ENCODE assay signal across 16 cellular contexts in genomic region chr17:79985951-79986391, GRCh38. TPM values are rescaled to one million over a fixed set of nuclear protein-coding genes. Genes with fewer than 3 reads are reported as not detected.
DNase-seq lines count a peak whose midpoint lies in the region; ATAC-seq, FAIRE-seq and TF ChIP-seq lines count a peak whose summit lies in the region.
"Had no signal": no experiment of that assay in that cellular context is flagged by ENCODE, and none has a peak within 500 bp of the region (broad histone marks: within the 10 kb centered on the region; RNA-seq: fewer than 3 reads in every experiment).

No MANE protein-coding gene starts in this region.

- no TSS peak for BruUV-seq in HepG2 (replicated peaks; lab: Mats Ljungman, UMichigan)

- H3F3A ChIP-seq in SK-N-SH (replicated peaks; ENCODE audit: insufficient read depth) = peaks cover 5% of the 10 kb centered on the region

- no peak overlapping the region for H3K4me3 Mint-ChIP-seq in activated T-cell treated with anti-CD3 and anti-CD28 coated beads, Interleukin-2, amount 50 U/mL, for 24 hours
- no peak overlapping the region for H3K4me3 Mint-ChIP-seq in activated T-cell treated with anti-CD3 and anti-CD28 coated beads, Interleukin-2, amount 50 U/mL, for 72 hours

- H3K4me3 ChIP-seq in SK-N-SH (ENCODE audit: low read depth in 2 of 2, low read length in 1 of 2) (no peak overlapping the region; a peak in 1 of 4 replicates), HepG2 (replicated peaks in 1 of 3; ENCODE audit: insufficient read depth in 1 of 3, low read depth in 2 of 3, low read length in 3 of 3) (peak overlapping the region; percentile 16 to 64 (median 33); a peak in 5 of 6 replicates), sigmoid colon (no peak overlapping the region)
- H3K4me3 ChIP-seq: K562 had no signal

- intact Hi-C loops in HepG2 (cut with micrococcal nuclease; ENCODE audit: unreplicated experiment) (loop anchor here (2.0 to 5.0 kb wide), 2 partner anchors 15 to 244 kb away; no protein-coding TSS in a partner anchor), sigmoid colon (cut with DNase I) (no loop called here)

- H3K9me3 Mint-ChIP-seq in activated T-cell treated with anti-CD3 and anti-CD28 coated beads, Interleukin-2, amount 50 U/mL, for 24 hours = no peaks in the 10 kb centered on the region
- no peaks in the 10 kb centered on the region for H3K9me3 Mint-ChIP-seq in activated T-cell treated with anti-CD3 and anti-CD28 coated beads, Interleukin-2, amount 50 U/mL, for 72 hours

- no peaks in the 10 kb centered on the region for H3K36me3 Mint-ChIP-seq in activated T-cell treated with anti-CD3 and anti-CD28 coated beads, Interleukin-2, amount 50 U/mL, for 24 hours (ENCODE audit: low read depth)
- no peaks in the 10 kb centered on the region for H3K36me3 Mint-ChIP-seq in activated T-cell treated with anti-CD3 and anti-CD28 coated beads, Interleukin-2, amount 50 U/mL, for 72 hours (ENCODE audit: insufficient read depth in 2 of 2)

- CTCF ChIA-PET in SK-N-SH (lab: Yijun Ruan, JAX) (interaction anchor here (0.7 to 13.1 kb wide), 19 partner anchors 11 to 263 kb away, joined by 3 to 209 read pairs (median 7); partner anchors contain the start of genes CBX4 and GAA), HepG2 (lab: Yijun Ruan, JAX; ENCODE audit: low intra/inter-chr PET ratio, low total read pairs) (interaction anchor here (0.9 kb wide), 1 partner anchor 15 kb away, joined by 3 read pairs; no protein-coding TSS in a partner anchor)

- 0 out of 2 replicates have a peak, but pooled peaks have one; percentile 4 for TF ChIP-seq RAD21 in SK-N-SH (IDR thresholded peaks at IDR 0.05; ENCODE audit: low read length)
- no peak for TF ChIP-seq RAD21 in HepG2 (CRISPR knock-in tag; IDR thresholded peaks at IDR 0.05)

- no peaks in the 10 kb centered on the region for H3K36me3 ChIP-seq in SK-N-SH (replicated peaks in 1 of 2; ENCODE audit: control insufficient read depth in 1 of 2, insufficient read depth in 2 of 2, low read length in 1 of 2)
- no peaks in the 10 kb centered on the region for H3K36me3 ChIP-seq in HepG2 (replicated peaks in 1 of 2; ENCODE audit: control insufficient read depth in 1 of 2, insufficient read depth in 2 of 2, low read length in 2 of 2)
- H3K36me3 ChIP-seq in sigmoid colon = no peaks in the 10 kb centered on the region

- H3K9me3 ChIP-seq in SK-N-SH = no peaks in the 10 kb centered on the region
- H3K9me3 ChIP-seq in HepG2 (ENCODE audit: low read length) = no peaks in the 10 kb centered on the region
- no peaks in the 10 kb centered on the region for H3K9me3 ChIP-seq in sigmoid colon
- H3K9me3 ChIP-seq: Caco-2 had no signal

- peak overlapping the region; percentile 41; the same call in 1 of the 2 replicates for H3K4me2 ChIP-seq in SK-N-SH
- H3K4me2 ChIP-seq in HepG2 (ENCODE audit: low read depth, low read length) = peak overlapping the region; percentile 88

- peaks cover 18% of the 10 kb centered on the region; the same call in 1 of the 2 replicates for H3K79me2 ChIP-seq in SK-N-SH (ENCODE audit: insufficient read depth)
- peaks cover 18% of the 10 kb centered on the region for H3K79me2 ChIP-seq in HepG2 (ENCODE audit: insufficient read depth, low read length)

- POLR2A ChIA-PET in SK-N-SH (lab: Yijun Ruan, JAX) = interaction anchor here (0.7 to 0.9 kb wide), 2 partner anchors 175 to 200 kb away, joined by 3 read pairs; no protein-coding TSS in a partner anchor
- POLR2A ChIA-PET in HepG2 (lab: Yijun Ruan, JAX) = interaction anchor here (1.0 to 10.9 kb wide), 16 partner anchors 8 to 247 kb away, joined by 3 to 333 read pairs (median 6); partner anchors contain the start of genes CBX4 and CBX8

- H3K4me1 ChIP-seq in SK-N-SH (ENCODE audit: control insufficient read depth in 1 of 2, insufficient read depth in 2 of 2, low read depth in 1 of 2, low read length in 1 of 2) (peaks cover 29 to 48% of the 10 kb centered on the region in 2 experiments; a peak in 3 of 4 replicates), HepG2 (ENCODE audit: insufficient read depth, low read length) (peaks cover 70% of the 10 kb centered on the region), sigmoid colon (peaks cover 0 to 43% (median 31%) of the 10 kb centered on the region in 4 donors)

- TF ChIP-seq CTCF in SK-N-SH (IDR thresholded peaks at IDR 0.05) = no peak
- TF ChIP-seq CTCF in HepG2 (CRISPR knock-in tag; IDR thresholded peaks at IDR 0.05) = no peak
- TF ChIP-seq CTCF in sigmoid colon (IDR thresholded peaks at IDR 0.05) = no peak
- TF ChIP-seq CTCF in GM20000 (IDR thresholded peaks at IDR 0.05; ENCODE audit: extremely low read depth, missing control alignments) = no peak

- H4K20me1 ChIP-seq in SK-N-SH (ENCODE audit: insufficient read depth) (peaks cover 21% of the 10 kb centered on the region), HepG2 (ENCODE audit: insufficient read depth, low read length) (no peaks in the 10 kb centered on the region)

- TF ChIP-seq POLR2A in HepG2 (IDR thresholded peaks at IDR 0.05; ENCODE audit: insufficient read depth in 1 of 2, low read depth in 2 of 2, low read length in 2 of 2) (no peak), sigmoid colon (IDR thresholded peaks at IDR 0.05) (no peak), erythroblast (IDR thresholded peaks at IDR 0.05; ENCODE audit: low read length) (no peak)

- WGBS in SK-N-SH (ENCODE audit: low lambda C conversion rate) = 57% methylated on average over 15 of the region's 15 CpGs
- 47% methylated on average over 15 of the region's 15 CpGs for WGBS in HepG2 (ENCODE audit: low lambda C conversion rate)
- 72 to 82% methylated on average over 15 of the region's 15 CpGs for WGBS in sigmoid colon, 2 donors

- H2AFZ ChIP-seq in SK-N-SH (ENCODE audit: low read depth) (no peak overlapping the region), HepG2 (ENCODE audit: low read length) (no peak overlapping the region)

- no peak overlapping the region for H3K27ac Mint-ChIP-seq in activated T-cell treated with anti-CD3 and anti-CD28 coated beads, Interleukin-2, amount 50 U/mL, for 24 hours
- H3K27ac Mint-ChIP-seq in activated T-cell treated with anti-CD3 and anti-CD28 coated beads, Interleukin-2, amount 50 U/mL, for 72 hours = no peak overlapping the region

- DNase-seq in activated T-cell treated with anti-CD3 and anti-CD28 coated beads, Interleukin-2, amount 50 U/mL, for 24 hours = peak; percentile 20
- no peak for DNase-seq in activated T-cell treated with anti-CD3 and anti-CD28 coated beads, Interleukin-2, amount 50 U/mL, for 72 hours
- DNase-seq in SK-N-SH (peak; percentile 87), HepG2 (ENCODE audit: low spot score) (no peak), sigmoid colon (peak; percentile 40), erythroblast (lab: John Stamatoyannopoulos, UW) (no peak), GM20000 (ENCODE audit: low spot score) (no peak)
- DNase-seq: NCI-H1048, NCI-H146, NCI-H446, PC-3 had no signal

- no peak overlapping the region for H3K9ac ChIP-seq in SK-N-SH
- peak overlapping the region; percentile 36 for H3K9ac ChIP-seq in HepG2 (ENCODE audit: insufficient read depth, low read depth, low read length)

- H3K27me3 ChIP-seq in SK-N-SH (ENCODE audit: insufficient read depth) (no peaks in the 10 kb centered on the region), HepG2 (ENCODE audit: control insufficient read depth in 1 of 2, insufficient read depth in 2 of 2, low read length in 2 of 2) (no peaks in the 10 kb centered on the region), sigmoid colon (no peaks in the 10 kb centered on the region)

- no peak for ATAC-seq in activated T-cell treated with anti-CD3 and anti-CD28 coated beads, Interleukin-2, amount 50 U/mL, for 72 hours (replicated peaks in 1 of 2)
- ATAC-seq in HepG2 (no peak), HG02588 (IDR thresholded peaks at IDR 0.05; ENCODE audit: unreplicated experiment) (no peak)
- ATAC-seq: K562, PC-3 had no signal

- TF ChIP-seq EP300 in SK-N-SH (IDR thresholded peaks at IDR 0.05; ENCODE audit: borderline replicate concordance in 1 of 2, low read depth in 1 of 2, low read length in 1 of 2) (peak in 1 of 2 experiments; percentile 82; a peak in 2 of 4 replicates), HepG2 (IDR thresholded peaks at IDR 0.05; ENCODE audit: low read depth in 2 of 2, low read length in 2 of 2) (no peak), HepG2 (CRISPR knock-in tag; IDR thresholded peaks at IDR 0.05; ENCODE audit: borderline replicate concordance) (no peak), sigmoid colon (IDR thresholded peaks at IDR 0.05) (no peak)

- FAIRE-seq in HepG2 (lab: Jason Lieb, UNC) = no peak
- FAIRE-seq: GM12891, HTR-8/SVneo, K562 had no signal

- H3K4me1 Mint-ChIP-seq in activated T-cell treated with anti-CD3 and anti-CD28 coated beads, Interleukin-2, amount 50 U/mL, for 24 hours (ENCODE audit: low read depth) = peaks cover 8% of the 10 kb centered on the region
- peaks cover 6% of the 10 kb centered on the region for H3K4me1 Mint-ChIP-seq in activated T-cell treated with anti-CD3 and anti-CD28 coated beads, Interleukin-2, amount 50 U/mL, for 72 hours (ENCODE audit: low read depth)

- no peaks in the 10 kb centered on the region for H3K9me2 ChIP-seq in SK-N-SH

- in situ Hi-C loops in HepG2 (cut with HindIII; ENCODE audit: extremely low pct_ligation_motif_present, low pct_unique_long_range_greater_than_20kb) = no loop called here

- H3K27me3 Mint-ChIP-seq in activated T-cell treated with anti-CD3 and anti-CD28 coated beads, Interleukin-2, amount 50 U/mL, for 24 hours = no peaks in the 10 kb centered on the region
- H3K27me3 Mint-ChIP-seq in activated T-cell treated with anti-CD3 and anti-CD28 coated beads, Interleukin-2, amount 50 U/mL, for 72 hours (ENCODE audit: low read depth) = no peaks in the 10 kb centered on the region

- H3K27ac ChIP-seq in SK-N-SH (ENCODE audit: low read depth in 2 of 2, low read length in 1 of 2) = peak overlapping the region in 1 of 2 experiments; percentile 60; a peak in 2 of 4 replicates
- H3K27ac ChIP-seq in HepG2 (ENCODE audit: extremely low read length, insufficient read depth, low read length) = peak overlapping the region; percentile 90
- H3K27ac ChIP-seq in sigmoid colon = no peak overlapping the region

RNA-seq across cellular contexts. Expression of gene TBC1D16, which starts 49.7 kb away (rescaled TPM):
- total RNA-seq in activated T-cell treated with anti-CD3 and anti-CD28 coated beads, Interleukin-2, amount 50 U/mL, for 72 hours = 10 to 100 TPM; 15.8 to 32.8 TPM
- polyA plus RNA-seq in SK-N-SH (2012; rRNA removed) = 14.5 and 15.3 TPM in 2 replicates
- polyA plus RNA-seq in SK-N-SH (2012; cell fraction: cytosol; rRNA removed) = 7.9 and 13.0 TPM in 2 replicates
- polyA plus RNA-seq in SK-N-SH (2012; cell fraction: nucleus; rRNA removed) = 22.6 and 24.9 TPM in 2 replicates
- total RNA-seq in HepG2 (2016; rRNA removed; fragmentation: Illumina TruSeq; extraction: Trizol) = 24.7 and 24.9 TPM in 2 replicates
- total RNA-seq in HepG2 (2016; cell fraction: cytosol; rRNA removed; fragmentation: Illumina TruSeq; extraction: Trizol; ENCODE audit: low read depth) = 4.0 and 5.5 TPM in 2 replicates
- total RNA-seq in HepG2 (2016; cell fraction: insoluble cytoplasmic fraction; rRNA removed; fragmentation: Illumina TruSeq; extraction: Trizol) = 22.2 and 25.3 TPM in 2 replicates
- 15.6 and 15.7 TPM in 2 replicates for total RNA-seq in HepG2 (2016; cell fraction: membrane; rRNA removed; fragmentation: Illumina TruSeq; extraction: Trizol)
- 18.9 and 20.0 TPM in 2 replicates for total RNA-seq in HepG2 (2016; cell fraction: nucleus; rRNA removed; fragmentation: Illumina TruSeq; extraction: Trizol)
- 14.9 and 18.6 TPM in 2 replicates for polyA plus RNA-seq in HepG2 (2011; rRNA removed)
- 10.0 and 12.5 TPM in 2 replicates for polyA plus RNA-seq in HepG2 (2011; cell fraction: cytosol; rRNA removed)
- polyA plus RNA-seq in HepG2 (2011; cell fraction: nucleus; rRNA removed) = 35.5 and 43.5 TPM in 2 replicates
- 20.5 and 25.8 TPM in 2 replicates for polyA plus RNA-seq in HepG2 (2012)
- polyA plus RNA-seq in HepG2 (2016; cell fraction: cytosol; fragmentation: Illumina TruSeq; extraction: Trizol; ENCODE audit: low read depth) = 3.1 and 3.8 TPM in 2 replicates
- 10.7 and 16.1 TPM in 2 replicates for polyA plus RNA-seq in HepG2 (2016; cell fraction: insoluble cytoplasmic fraction; fragmentation: Illumina TruSeq; extraction: Trizol; ENCODE audit: low read depth)
- polyA plus RNA-seq in HepG2 (2016; cell fraction: membrane; fragmentation: Illumina TruSeq; extraction: Trizol; ENCODE audit: low read depth) = 8.3 and 8.6 TPM in 2 replicates
- polyA plus RNA-seq in HepG2 (2016; cell fraction: nucleus; fragmentation: Illumina TruSeq; extraction: Trizol; ENCODE audit: insufficient read depth, low read depth) = 19.8 and 20.3 TPM in 2 replicates
- 7.0 and 54.0 TPM in 2 replicates for polyA minus RNA-seq in HepG2 (2011; rRNA and poly(A)+ RNA removed; ENCODE audit: low replicate concordance)
- 16.7 and 20.3 TPM in 2 replicates for polyA minus RNA-seq in HepG2 (2011; cell fraction: cytosol; rRNA and poly(A)+ RNA removed)
- polyA minus RNA-seq in HepG2 (2011; cell fraction: nucleus; rRNA and poly(A)+ RNA removed) = 27.6 and 28.5 TPM in 2 replicates
- total RNA-seq in sigmoid colon = 10 to 100 TPM; 15.1 to 21.9 (median 16.2) TPM
- 10 to 100 TPM in 1 of 3 donors, 1 to 10 TPM in 2; 3.6 to 17.2 (median 4.2) TPM for polyA plus RNA-seq in sigmoid colon

RNA-seq across cellular contexts. Expression of gene CCDC40, which starts 50.5 kb away (rescaled TPM):
- total RNA-seq in activated T-cell treated with anti-CD3 and anti-CD28 coated beads, Interleukin-2, amount 50 U/mL, for 72 hours = 1 to 10 TPM in 1 of 2 donors, under 1 TPM in 1; 0.53 to 1.3 TPM
- 17.3 and 21.6 TPM in 2 replicates for polyA plus RNA-seq in SK-N-SH (2012; rRNA removed)
- polyA plus RNA-seq in SK-N-SH (2012; cell fraction: cytosol; rRNA removed) = 8.0 and 8.3 TPM in 2 replicates
- polyA plus RNA-seq in SK-N-SH (2012; cell fraction: nucleus; rRNA removed) = 87.6 and 92.0 TPM in 2 replicates
- 3.8 and 5.5 TPM in 2 replicates for total RNA-seq in HepG2 (2016; rRNA removed; fragmentation: Illumina TruSeq; extraction: Trizol)
- 46.8 and 47.3 TPM in 2 replicates for total RNA-seq in HepG2 (2016; cell fraction: cytosol; rRNA removed; fragmentation: Illumina TruSeq; extraction: Trizol; ENCODE audit: low read depth)
- 2.3 and 7.7 TPM in 2 replicates for total RNA-seq in HepG2 (2016; cell fraction: insoluble cytoplasmic fraction; rRNA removed; fragmentation: Illumina TruSeq; extraction: Trizol)
- total RNA-seq in HepG2 (2016; cell fraction: membrane; rRNA removed; fragmentation: Illumina TruSeq; extraction: Trizol) = 11.8 and 13.0 TPM in 2 replicates
- total RNA-seq in HepG2 (2016; cell fraction: nucleus; rRNA removed; fragmentation: Illumina TruSeq; extraction: Trizol) = 6.5 and 8.4 TPM in 2 replicates
- polyA plus RNA-seq in HepG2 (2011; rRNA removed) = 4.1 and 4.8 TPM in 2 replicates
- polyA plus RNA-seq in HepG2 (2011; cell fraction: cytosol; rRNA removed) = 1.4 TPM in 2 replicates
- 17.6 and 21.2 TPM in 2 replicates for polyA plus RNA-seq in HepG2 (2011; cell fraction: nucleus; rRNA removed)
- polyA plus RNA-seq in HepG2 (2012) = 2.2 and 4.3 TPM in 2 replicates
- polyA plus RNA-seq in HepG2 (2016; cell fraction: cytosol; fragmentation: Illumina TruSeq; extraction: Trizol; ENCODE audit: low read depth) = 0.32 and 0.43 TPM in 2 replicates
- polyA plus RNA-seq in HepG2 (2016; cell fraction: insoluble cytoplasmic fraction; fragmentation: Illumina TruSeq; extraction: Trizol; ENCODE audit: low read depth) = 2.2 and 2.4 TPM in 2 replicates
- polyA plus RNA-seq in HepG2 (2016; cell fraction: membrane; fragmentation: Illumina TruSeq; extraction: Trizol; ENCODE audit: low read depth) = 0.74 and 0.84 TPM in 2 replicates
- polyA plus RNA-seq in HepG2 (2016; cell fraction: nucleus; fragmentation: Illumina TruSeq; extraction: Trizol; ENCODE audit: insufficient read depth, low read depth) = 19.3 and 21.2 TPM in 2 replicates
- 3.0 and 3.8 TPM in 2 replicates for polyA minus RNA-seq in HepG2 (2011; rRNA and poly(A)+ RNA removed; ENCODE audit: low replicate concordance)
- polyA minus RNA-seq in HepG2 (2011; cell fraction: cytosol; rRNA and poly(A)+ RNA removed) = 1.8 and 4.1 TPM in 2 replicates
- polyA minus RNA-seq in HepG2 (2011; cell fraction: nucleus; rRNA and poly(A)+ RNA removed) = 7.0 and 8.0 TPM in 2 replicates
- total RNA-seq in sigmoid colon = 10 to 100 TPM in 1 of 4 donors, 1 to 10 TPM in 3; 5.3 to 25.8 (median 6.4) TPM
- 1 to 10 TPM in 1 of 3 donors, not detected in 2; 1.4 TPM for polyA plus RNA-seq in sigmoid colon

Comparison
In these comparisons a context has a peak if more than half of its experiments do, and no peak if none do; other contexts are left out.
1. DNase-seq: peak in activated T-cell treated with anti-CD3 and anti-CD28 coated beads, Interleukin-2, amount 50 U/mL, for 24 hours (single experiment), SK-N-SH (single experiment) and sigmoid colon (single experiment); none in activated T-cell treated with anti-CD3 and anti-CD28 coated beads, Interleukin-2, amount 50 U/mL, for 72 hours (0 of 2), HepG2 (single experiment), erythroblast (0 of 2) and GM20000 (single experiment).
2. H3K4me3 ChIP-seq: peak in HepG2 (3 of 3); none in SK-N-SH (0 of 2) and sigmoid colon (0 of 4).